In genomic region chr1:55021965-55022546, GRCh38 we compare ENCODE assay signal across 7 cellular contexts. TPM values are rescaled to one million over a fixed set of nuclear protein-coding genes. Genes with fewer than 3 reads are reported as not detected.
A peak's percentile ranks its signal among the peaks of the same experiment; 100 is the strongest.
DNase-seq lines count a peak whose midpoint lies in the region; ATAC-seq lines count a peak whose summit lies in the region.

No MANE protein-coding gene starts in this region.

- ATAC-seq in GM18498 (IDR thresholded peaks at IDR 0.05; ENCODE audit: unreplicated experiment), result peak; percentile 81
- peak; percentile 81 for ATAC-seq in HG03159 (IDR thresholded peaks at IDR 0.05; ENCODE audit: unreplicated experiment)
- peak; percentile 56 to 62 for ATAC-seq in activated CD4-positive, CD25-positive, alpha-beta regulatory T cell treated with anti-CD3 and anti-CD28 coated beads, Interleukin-2, amount 50 U/mL, for 24 hours
- ATAC-seq in left colon, result peak; percentile 99

- DNase-seq in NCI-H2227 treated with DMSO at 0.1 percent for 48 hours (lab: John Stamatoyannopoulos, UW), result peak; percentile 80
- peak; percentile 21 to 64 for DNase-seq in cerebellar nuclear complex (lab: John Stamatoyannopoulos, UW)
- peak; percentile 80 to 91 for DNase-seq in left colon
- peak; percentile 69 to 74 for DNase-seq in stimulated activated CD4-positive, alpha-beta T cell treated with anti-CD3 and anti-CD28 coated beads, Interleukin-2, amount 100 ng/mL, for 48 hours

- intact Hi-C loops in left colon (cut with DNase I, micrococcal nuclease), result no loop called here

RNA-seq across cellular contexts. Expression of gene PCSK9, which starts 17.3 kb away (rescaled TPM):
- total RNA-seq in left colon, result 10 to 100 TPM; 12.6 to 37.0 TPM

RNA-seq across cellular contexts. Expression of gene BSND, which starts 23.3 kb away (rescaled TPM):
- not detected for total RNA-seq in left colon

RNA-seq across cellular contexts. Expression of gene TMEM61, which starts 41.6 kb away (rescaled TPM):
- total RNA-seq in left colon, result 10 to 100 TPM; 12.2 to 19.8 TPM

Comparison
In these comparisons a context has a peak if more than half of its experiments do, and no peak if none do; other contexts are left out.
1. Peak in every context shown above with its lines: DNase-seq and ATAC-seq.